In the genomic region with DNA sequence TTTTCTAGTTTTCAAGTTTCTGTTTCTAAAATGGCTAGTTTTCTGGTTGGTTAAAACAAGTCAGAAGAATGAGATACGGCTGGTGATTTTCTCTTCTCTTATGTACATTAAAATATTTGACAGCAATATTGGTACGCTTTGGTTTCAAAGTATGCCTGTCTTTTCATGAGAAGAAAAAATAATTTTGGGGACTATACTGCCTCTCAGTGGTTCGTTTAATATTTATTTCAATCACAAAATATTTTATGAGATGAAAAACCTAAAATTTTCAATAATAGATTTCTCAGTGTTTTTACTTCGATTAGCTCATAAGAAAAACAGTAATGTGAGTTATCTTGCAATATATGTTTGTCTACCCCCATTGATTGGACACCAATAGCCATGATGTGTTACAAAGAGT, we compare ENCODE assay signal across 10 cellular contexts.
DNase-seq lines count a peak whose midpoint lies in the region; FAIRE-seq and TF ChIP-seq lines count a peak whose summit lies in the region.
"Had no signal": no experiment of that assay in that cellular context is flagged by ENCODE, and none has a peak within 500 bp of the region (broad histone marks: within the 10 kb centered on the region; RNA-seq: fewer than 3 reads in every experiment).

No MANE protein-coding gene starts in this region.

- no peak overlapping the region for H3K4me2 ChIP-seq in GM23248 (ENCODE audit: unreplicated experiment)

- H3K27ac ChIP-seq in GM23248: no peak overlapping the region
- no peak overlapping the region for H3K27ac ChIP-seq in RWPE1
- H3K27ac ChIP-seq: SJSA1 had no signal

- no peak; the same call in 1 of the 2 replicates for TF ChIP-seq CTCF in RWPE1 (conservative IDR thresholded peaks at IDR 0.05; ENCODE audit: low read depth)

- no peaks in the 10 kb centered on the region for H4K20me1 ChIP-seq in GM23248 (ENCODE audit: insufficient read depth)

- 0 out of 2 replicates have a peak, but pooled peaks cover 4% of the 10 kb centered on the region for H3K27me3 ChIP-seq in GM23248 (replicated peaks; ENCODE audit: insufficient read depth)
- H3K27me3 ChIP-seq: SJSA1 had no signal

- H3K9ac ChIP-seq in GM23248: no peak overlapping the region

- H3K9me2 ChIP-seq in GM23248 (ENCODE audit: insufficient read depth): no peaks in the 10 kb centered on the region

- DNase-seq in GM23248 (peak; percentile 37), NCI-H69 (lab: John Stamatoyannopoulos, UW) (peak; percentile 2), pons (ENCODE audit: low spot score) (peak; percentile 25), retina (no peak), RWPE1 (ENCODE audit: low spot score) (no peak)
- DNase-seq in activated CD4-positive, alpha-beta T cell treated with anti-CD3 and anti-CD28 coated beads for 48 hours: no peak
- DNase-seq: NCI-H510A had no signal

- no peaks in the 10 kb centered on the region for H3K9me3 ChIP-seq in GM23248 (ENCODE audit: low read depth)
- H3K9me3 ChIP-seq: SJSA1 had no signal

- CTCF ChIA-PET in RWPE1 (lab: Yijun Ruan, JAX): no interaction called here

- no peak overlapping the region for H3K4me3 ChIP-seq in GM23248
- H3K4me3 ChIP-seq: SJSA1 had no signal

- H2AFZ ChIP-seq in GM23248: no peak overlapping the region

- FAIRE-seq in endometrium (lab: Jason Lieb, UNC): peak; percentile 93
- FAIRE-seq: GM12892 had no signal

- in situ Hi-C loops in GM23248 (cut with MboI): loop anchor here (5.0 to 25.0 kb wide), 2 partner anchors 199 to 256 kb away; partner anchors contain the start of gene IGSF10

- no peaks in the 10 kb centered on the region for H3K79me2 ChIP-seq in GM23248 (ENCODE audit: insufficient read depth)

- WGBS in GM23248 (ENCODE audit: low coverage in 1 of 2, low lambda C conversion rate in 2 of 2, missing lambda C conversion rate in 2 of 2), 2 experiments: 25 to 27% methylated on average over 4 of the region's 4 CpGs

- POLR2A ChIA-PET in RWPE1 (lab: Yijun Ruan, JAX; ENCODE audit: low non-redundant PET): no interaction called here

- H3F3A ChIP-seq in GM23248 (ENCODE audit: insufficient read depth): no peaks in the 10 kb centered on the region

- H3K36me3 ChIP-seq in GM23248 (ENCODE audit: low read depth): no peaks in the 10 kb centered on the region
- H3K36me3 ChIP-seq: SJSA1 had no signal

- no peaks in the 10 kb centered on the region for H3K4me1 ChIP-seq in GM23248 (ENCODE audit: insufficient read depth)
- H3K4me1 ChIP-seq: SJSA1 had no signal

Comparison
In these comparisons a context has a peak if more than half of its experiments do, and no peak if none do; other contexts are left out.
1. DNase-seq: peak in GM23248 (single experiment), NCI-H69 (single experiment) and pons (single experiment); none in activated CD4-positive, alpha-beta T cell treated with anti-CD3 and anti-CD28 coated beads for 48 hours (single experiment), retina (single experiment) and RWPE1 (single experiment).